Comparison of ENCODE assay signal across 20 cellular contexts in genomic region chr15:60493166-60493565, GRCh38.
"Had no signal": no experiment of that assay in that cellular context is flagged by ENCODE, and none has a peak within 500 bp of the region (broad histone marks: within the 10 kb centered on the region; RNA-seq: fewer than 3 reads in every experiment).

No MANE protein-coding gene starts in this region.

- DNase-seq: effector memory CD4-positive, alpha-beta T cell; heart left ventricle; hippocampal formation; left colon; left ventricle myocardium superior; mesendoderm; naive B cell; occipital lobe; pancreas; right cardiac atrium; small intestine; stimulated activated CD4-positive, alpha-beta T cell treated with anti-CD3 and anti-CD28 coated beads, Interleukin-12 subunit alpha, Interleukin-12 subunit beta, amount 100 ng/mL, for 4 hours; stimulated activated naive CD4-positive, alpha-beta T cell; stomach; substantia nigra; transverse colon had no signal

- H3K9me3 ChIP-seq: heart left ventricle, pancreas, stomach, thoracic aorta, transverse colon had no signal

- H3K4me1 Mint-ChIP-seq: nephron had no signal

- H3K9me3 Mint-ChIP-seq: naive B cell, nephron had no signal

- H3K27me3 Mint-ChIP-seq: naive B cell, progenitor cell of endocrine pancreas had no signal

- H3K4me3 Mint-ChIP-seq: naive B cell, nephron had no signal

- H3K27ac ChIP-seq: heart left ventricle, pancreas, stomach, thoracic aorta, transverse colon had no signal

- H3K27me3 ChIP-seq: heart left ventricle, pancreas, stomach, transverse colon had no signal

- H3K36me3 Mint-ChIP-seq: naive B cell had no signal

- ATAC-seq: esophagus mucosa, heart left ventricle, left colon, left ventricle myocardium superior, pancreas, right cardiac atrium had no signal

- H3K27ac Mint-ChIP-seq: nephron, progenitor cell of endocrine pancreas had no signal

- H3K4me3 ChIP-seq: heart left ventricle, pancreas, stomach, thoracic aorta, transverse colon had no signal

- H3K4me1 ChIP-seq: heart left ventricle, pancreas, stomach, transverse colon had no signal
